ENCODE assay signal across 2 cellular contexts in genomic region chr4:185110375-185110823, GRCh38.
TF ChIP-seq lines count a peak whose summit lies in the region.

No MANE protein-coding gene starts in this region.

TF ChIP-seq in liver, 16 proteins besides CTCF, POLR2A, EP300 and RAD21:
- TF ChIP-seq HNF4G (IDR thresholded peaks at IDR 0.05) (no peak), MAX (IDR thresholded peaks at IDR 0.05) (peak; percentile 63), SP1 (IDR thresholded peaks at IDR 0.05) (peak; percentile 59), TAF1 (conservative IDR thresholded peaks at IDR 0.05) (no peak), FOXA2 (IDR thresholded peaks at IDR 0.05) (peak; percentile 11), FOXA1 (IDR thresholded peaks at IDR 0.05) (peak; percentile 35), YY1 (IDR thresholded peaks at IDR 0.05) (peak; percentile 64), NR2F2 (IDR thresholded peaks at IDR 0.05) (no peak), ATF3 (IDR thresholded peaks at IDR 0.05) (no peak), RXRA (IDR thresholded peaks at IDR 0.05) (peak; percentile 61 to 68), EGR1 (IDR thresholded peaks at IDR 0.05; ENCODE audit: low read depth in 2 of 2) (no peak), GABPA (IDR thresholded peaks at IDR 0.05 in 1 of 2, conservative IDR thresholded peaks at IDR 0.05 in 1 of 2) (no peak), HNF4A (conservative IDR thresholded peaks at IDR 0.05) (peak; percentile 41 to 51), REST (IDR thresholded peaks at IDR 0.05) (no peak), JUND (IDR thresholded peaks at IDR 0.05) (peak in 1 of 2 donors; percentile 35), ZBTB33 (IDR thresholded peaks at IDR 0.05) (no peak)

TF ChIP-seq in HepG2, 621 proteins besides CTCF, POLR2A, EP300 and RAD21:
- no peak for TF ChIP-seq ZNF710 (CRISPR knock-in tag; IDR thresholded peaks at IDR 0.05; ENCODE audit: borderline replicate concordance)
- TF ChIP-seq PHF20 (CRISPR knock-in tag; IDR thresholded peaks at IDR 0.05): no peak
- TF ChIP-seq KLF15 (CRISPR knock-in tag; IDR thresholded peaks at IDR 0.05; ENCODE audit: borderline replicate concordance): no peak
